In the genomic region with DNA sequence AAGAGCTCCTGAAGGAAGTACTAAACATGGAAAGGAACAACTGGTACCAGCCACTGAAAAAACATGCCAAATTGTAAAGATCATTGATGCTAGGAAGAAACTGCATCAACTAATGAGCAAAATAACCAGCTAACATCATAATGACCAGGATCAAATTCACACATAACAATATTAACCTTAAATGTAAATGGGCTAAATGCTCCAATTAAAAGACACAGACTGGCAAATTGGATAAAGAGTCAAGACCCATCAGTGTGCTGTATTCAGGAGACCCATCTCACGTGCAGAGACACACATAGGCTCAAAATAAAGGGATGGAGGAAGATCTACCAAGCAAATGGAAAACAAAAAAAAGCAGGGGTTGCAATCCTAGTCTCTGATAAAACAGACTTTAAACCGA, we compare ENCODE assay signal across 2 cellular contexts. TPM values are rescaled to one million over a fixed set of nuclear protein-coding genes. Genes with fewer than 3 reads are reported as not detected.
"Had no signal": no experiment of that assay in that cellular context is flagged by ENCODE, and none has a peak within 500 bp of the region (broad histone marks: within the 10 kb centered on the region; RNA-seq: fewer than 3 reads in every experiment).

No MANE protein-coding gene starts in this region.

RNA-seq across cellular contexts. Expression of a gene that starts 55.4 kb away (rescaled TPM):
- total RNA-seq: G401 had no signal
- polyA plus RNA-seq: GM12878 had no signal
